In genomic region chr5:9681706-9682105, GRCh38 we compare ENCODE assay signal across 16 cellular contexts. TPM values are rescaled to one million over a fixed set of nuclear protein-coding genes. Genes with fewer than 3 reads are reported as not detected.
A peak's percentile ranks its signal among the peaks of the same experiment; 100 is the strongest.
DNase-seq lines count a peak whose midpoint lies in the region; ATAC-seq and TF ChIP-seq lines count a peak whose summit lies in the region.
"Had no signal": no experiment of that assay in that cellular context is flagged by ENCODE, and none has a peak within 500 bp of the region (broad histone marks: within the 10 kb centered on the region; RNA-seq: fewer than 3 reads in every experiment).

No MANE protein-coding gene starts in this region.

- H3K36me3 Mint-ChIP-seq in activated T-helper 2 cell treated with anti-CD3 and anti-CD28 coated beads, Interferon-gamma antibody, Interleukin-2, Interleukin-4, amounts not matched to agents 10 μg/mL and 5 μg/mL and 100 μg/mL, durations not matched to agents 14 hours and 24 hours and 36 hours (ENCODE audit: low read depth): no peaks in the 10 kb centered on the region
- H3K36me3 Mint-ChIP-seq: CD4-positive, alpha-beta memory T cell had no signal

- DNase-seq in SK-N-SH: no peak
- peak; percentile 55 for DNase-seq in M059J (ENCODE audit: low read depth)
- DNase-seq in fibroblast of villous mesenchyme (ENCODE audit: low read depth): peak; percentile 37
- DNase-seq in NCI-H2107 (lab: John Stamatoyannopoulos, UW): no peak
- DNase-seq in epidermal melanocyte (ENCODE audit: insufficient read length, low spot score): no peak
- DNase-seq in activated T-helper 2 cell treated with anti-CD3 and anti-CD28 coated beads, Interferon-gamma antibody, Interleukin-2, Interleukin-4, amounts not matched to agents 10 μg/mL and 5 μg/mL and 100 μg/mL, durations not matched to agents 14 hours and 24 hours and 36 hours (ENCODE audit: low spot score): no peak
- DNase-seq: BE2C; CD4-positive, alpha-beta memory T cell; DND-41; GF-D8 had no signal

- peaks cover 11% of the 10 kb centered on the region for H3K9me3 Mint-ChIP-seq in activated T-helper 2 cell treated with anti-CD3 and anti-CD28 coated beads, Interferon-gamma antibody, Interleukin-2, Interleukin-4, amounts not matched to agents 10 μg/mL and 5 μg/mL and 100 μg/mL, durations not matched to agents 14 hours and 24 hours and 36 hours

- no peak for ATAC-seq in SK-N-SH treated with all-trans-retinoic acid at 6 μM for 48 hours
- ATAC-seq: A549 had no signal

- CTCF ChIA-PET in SK-N-SH (lab: Yijun Ruan, JAX): interaction anchor here (0.7 to 1.3 kb wide), 5 partner anchors 12 to 525 kb away, joined by 3 read pairs; no protein-coding TSS in a partner anchor

- no peaks in the 10 kb centered on the region for H3K4me1 Mint-ChIP-seq in activated T-helper 2 cell treated with anti-CD3 and anti-CD28 coated beads, Interferon-gamma antibody, Interleukin-2, Interleukin-4, amounts not matched to agents 10 μg/mL and 5 μg/mL and 100 μg/mL, durations not matched to agents 14 hours and 24 hours and 36 hours (ENCODE audit: low read depth)
- H3K4me1 Mint-ChIP-seq: CD4-positive, alpha-beta memory T cell had no signal

- no peak for TF ChIP-seq EP300 in SK-N-SH (IDR thresholded peaks at IDR 0.05; ENCODE audit: borderline replicate concordance in 1 of 2, low read depth in 1 of 2, low read length in 1 of 2)

- no peaks in the 10 kb centered on the region for H3K9me3 ChIP-seq in SK-N-SH
- H3K9me3 ChIP-seq: A549, BE2C, HAP-1 had no signal

- H3K9ac ChIP-seq in SK-N-SH: no peak overlapping the region

- no peaks in the 10 kb centered on the region for H3K79me2 ChIP-seq in SK-N-SH (ENCODE audit: insufficient read depth)

- 18% methylated on average over 1 of the region's 1 CpG for WGBS in SK-N-SH (ENCODE audit: low lambda C conversion rate)

- H3K27me3 Mint-ChIP-seq in activated T-helper 2 cell treated with anti-CD3 and anti-CD28 coated beads, Interferon-gamma antibody, Interleukin-2, Interleukin-4, amounts not matched to agents 10 μg/mL and 5 μg/mL and 100 μg/mL, durations not matched to agents 14 hours and 24 hours and 36 hours (ENCODE audit: low read depth): no peaks in the 10 kb centered on the region
- H3K27me3 Mint-ChIP-seq: CD4-positive, alpha-beta memory T cell had no signal

- H3K27ac ChIP-seq in SK-N-SH (ENCODE audit: low read depth in 2 of 2, low read length in 1 of 2): no peak overlapping the region
- H3K27ac ChIP-seq: A549, C4-2B, HL-60 had no signal

- no peaks in the 10 kb centered on the region for H3K36me3 ChIP-seq in SK-N-SH (replicated peaks in 1 of 2; ENCODE audit: control insufficient read depth in 1 of 2, insufficient read depth in 2 of 2, low read length in 1 of 2)
- H3K36me3 ChIP-seq: BE2C, HAP-1 had no signal

- H3F3A ChIP-seq in SK-N-SH (replicated peaks; ENCODE audit: insufficient read depth): no peaks in the 10 kb centered on the region

- no peak overlapping the region for H3K27ac Mint-ChIP-seq in activated T-helper 2 cell treated with anti-CD3 and anti-CD28 coated beads, Interferon-gamma antibody, Interleukin-2, Interleukin-4, amounts not matched to agents 10 μg/mL and 5 μg/mL and 100 μg/mL, durations not matched to agents 14 hours and 24 hours and 36 hours
- H3K27ac Mint-ChIP-seq: CD4-positive, alpha-beta memory T cell had no signal

- no peaks in the 10 kb centered on the region for H3K9me2 ChIP-seq in SK-N-SH

- no peak overlapping the region for H3K4me3 Mint-ChIP-seq in activated T-helper 2 cell treated with anti-CD3 and anti-CD28 coated beads, Interferon-gamma antibody, Interleukin-2, Interleukin-4, amounts not matched to agents 10 μg/mL and 5 μg/mL and 100 μg/mL, durations not matched to agents 14 hours and 24 hours and 36 hours (ENCODE audit: low read depth)
- H3K4me3 Mint-ChIP-seq: CD4-positive, alpha-beta memory T cell had no signal

- no peak for TF ChIP-seq CTCF in SK-N-SH (IDR thresholded peaks at IDR 0.05)
- no peak for TF ChIP-seq CTCF in fibroblast of villous mesenchyme (IDR thresholded peaks at IDR 0.05; ENCODE audit: insufficient read depth, low read depth, low read length)

- H3K4me3 ChIP-seq in SK-N-SH (ENCODE audit: low read depth in 2 of 2, low read length in 1 of 2): no peak overlapping the region
- no peak overlapping the region for H3K4me3 ChIP-seq in fibroblast of villous mesenchyme (ENCODE audit: low read depth, low read length)
- H3K4me3 ChIP-seq: A549, HAP-1 had no signal

- H3K4me1 ChIP-seq in SK-N-SH (ENCODE audit: control insufficient read depth in 1 of 2, insufficient read depth in 2 of 2, low read depth in 1 of 2, low read length in 1 of 2): no peaks in the 10 kb centered on the region; a peak in 1 of 4 replicates
- H3K4me1 ChIP-seq: A549, BE2C, HAP-1 had no signal

- no peaks in the 10 kb centered on the region for H3K27me3 ChIP-seq in SK-N-SH (ENCODE audit: insufficient read depth)
- H3K27me3 ChIP-seq: BE2C had no signal

- no peak overlapping the region for H2AFZ ChIP-seq in SK-N-SH (ENCODE audit: low read depth)

- no peak for TF ChIP-seq RAD21 in SK-N-SH (IDR thresholded peaks at IDR 0.05; ENCODE audit: low read length)

- no peaks in the 10 kb centered on the region for H4K20me1 ChIP-seq in SK-N-SH (ENCODE audit: insufficient read depth)

- H3K4me2 ChIP-seq in SK-N-SH: no peak overlapping the region
- H3K4me2 ChIP-seq: A549 had no signal

- POLR2A ChIA-PET in SK-N-SH (lab: Yijun Ruan, JAX): no interaction called here

- intact Hi-C loops in activated T-helper 2 cell treated with anti-CD3 and anti-CD28 coated beads, Interferon-gamma antibody, Interleukin-2, Interleukin-4, amounts not matched to agents 10 μg/mL and 5 μg/mL and 100 μg/mL, durations not matched to agents 14 hours and 24 hours and 36 hours (cut with micrococcal nuclease): no loop called here

TF ChIP-seq in SK-N-SH treated with all-trans-retinoic acid at 6 μM for 48 hours, 23 proteins besides CTCF, POLR2A, EP300 and RAD21:
- 0 out of 2 replicates have a peak, but pooled peaks have one; percentile 12 for TF ChIP-seq TCF4 (CRISPR knock-in tag; IDR thresholded peaks at IDR 0.05; ENCODE audit: borderline replicate concordance)
- no peak for TF ChIP-seq ESRRG (CRISPR knock-in tag; IDR thresholded peaks at IDR 0.05)

TF ChIP-seq in SK-N-SH, 30 proteins besides CTCF, POLR2A, EP300 and RAD21 (continues in another document):
- TF ChIP-seq RFX5 (IDR thresholded peaks at IDR 0.05; ENCODE audit: low read length) (no peak), RXRA (IDR thresholded peaks at IDR 0.05; ENCODE audit: borderline replicate concordance, low read depth) (no peak), SMC3 (IDR thresholded peaks at IDR 0.05; ENCODE audit: low read depth, low read length) (no peak), USF1 (IDR thresholded peaks at IDR 0.05; ENCODE audit: borderline replicate concordance, low read depth) (no peak), IRF3 (IDR thresholded peaks at IDR 0.05; ENCODE audit: low read depth, low read length) (no peak), USF2 (IDR thresholded peaks at IDR 0.05; ENCODE audit: borderline replicate concordance, low read depth, low read length) (no peak), RCOR1 (IDR thresholded peaks at IDR 0.05; ENCODE audit: low read length) (no peak), MXI1 (IDR thresholded peaks at IDR 0.05; ENCODE audit: low read depth, low read length) (no peak), FOXJ3 (CRISPR knock-in tag; IDR thresholded peaks at IDR 0.05) (no peak), ZBTB33 (IDR thresholded peaks at IDR 0.05; ENCODE audit: borderline replicate concordance, low read depth) (no peak), FOXM1 (IDR thresholded peaks at IDR 0.05; ENCODE audit: low read depth) (no peak)

RNA-seq across cellular contexts. Expression of gene TAS2R1, which starts 51.6 kb away (rescaled TPM):
- not detected in 2 replicates for polyA plus RNA-seq in SK-N-SH (2012; rRNA removed)
- polyA plus RNA-seq in SK-N-SH (2012; cell fraction: cytosol; rRNA removed): not detected in 2 replicates
- not detected in 2 replicates for polyA plus RNA-seq in SK-N-SH (2012; cell fraction: nucleus; rRNA removed)
- not detected in 2 replicates for total RNA-seq in M059J (2014; rRNA removed; shearing (Covaris generic))
- 0.32 and 0.43 TPM in 2 replicates for total RNA-seq in fibroblast of villous mesenchyme
- not detected in 2 replicates for total RNA-seq in activated T-helper 2 cell treated with anti-CD3 and anti-CD28 coated beads, Interferon-gamma antibody, Interleukin-2, Interleukin-4, amounts not matched to agents 10 μg/mL and 5 μg/mL and 100 μg/mL, durations not matched to agents 14 hours and 24 hours and 36 hours
- total RNA-seq: CD4-positive, alpha-beta memory T cell; H1 had no signal
- polyA plus RNA-seq: A549, H1 had no signal

Comparison
In these comparisons a context has a peak if more than half of its experiments do, and no peak if none do; other contexts are left out.
1. DNase-seq: peak in M059J (single experiment) and fibroblast of villous mesenchyme (single experiment); none in SK-N-SH (single experiment), NCI-H2107 (single experiment), epidermal melanocyte (single experiment) and activated T-helper 2 cell treated with anti-CD3 and anti-CD28 coated beads, Interferon-gamma antibody, Interleukin-2, Interleukin-4, amounts not matched to agents 10 μg/mL and 5 μg/mL and 100 μg/mL, durations not matched to agents 14 hours and 24 hours and 36 hours (single experiment).